ENCODE assay signal across 1 cellular context in genomic region chr9:35553670-35554543, GRCh38.
TF ChIP-seq lines count a peak whose summit lies in the region.

No MANE protein-coding gene starts in this region.

TF ChIP-seq in HEK293, 187 proteins besides CTCF, POLR2A, EP300 and RAD21 (continued from another document):
- TF ChIP-seq ZNF514 (tag by site-specific recombination; IDR thresholded peaks at IDR 0.05) (no peak), ZNF654 (tag by site-specific recombination; IDR thresholded peaks at IDR 0.05; ENCODE audit: low read depth) (peak; percentile 87), ZSCAN30 (tag by site-specific recombination; IDR thresholded peaks at IDR 0.05) (0 out of 2 replicates have a peak, but pooled peaks have one; percentile 31), ZNF133 (tag by site-specific recombination; IDR thresholded peaks at IDR 0.05) (no peak), PRDM1 (tag by site-specific recombination; IDR thresholded peaks at IDR 0.05) (no peak), ZNF37A (tag by site-specific recombination; IDR thresholded peaks at IDR 0.05) (no peak), ZNF701 (tag by site-specific recombination; IDR thresholded peaks at IDR 0.05) (no peak), ZNF311 (tag by site-specific recombination; IDR thresholded peaks at IDR 0.05; ENCODE audit: borderline replicate concordance) (no peak), ZXDB (tag by site-specific recombination; IDR thresholded peaks at IDR 0.05) (no peak), BCL11A (tag by site-specific recombination; IDR thresholded peaks at IDR 0.05; ENCODE audit: low read depth) (no peak), SP7 (tag by site-specific recombination; IDR thresholded peaks at IDR 0.05) (0 out of 2 replicates have a peak, but pooled peaks have one; percentile 17), ZNF830 (tag by site-specific recombination; IDR thresholded peaks at IDR 0.05; ENCODE audit: low read depth) (no peak), IKZF3 (tag by site-specific recombination; IDR thresholded peaks at IDR 0.05) (no peak), ZNF776 (tag by site-specific recombination; IDR thresholded peaks at IDR 0.05; ENCODE audit: borderline replicate concordance) (no peak)
- TF ChIP-seq, protein P1, sequence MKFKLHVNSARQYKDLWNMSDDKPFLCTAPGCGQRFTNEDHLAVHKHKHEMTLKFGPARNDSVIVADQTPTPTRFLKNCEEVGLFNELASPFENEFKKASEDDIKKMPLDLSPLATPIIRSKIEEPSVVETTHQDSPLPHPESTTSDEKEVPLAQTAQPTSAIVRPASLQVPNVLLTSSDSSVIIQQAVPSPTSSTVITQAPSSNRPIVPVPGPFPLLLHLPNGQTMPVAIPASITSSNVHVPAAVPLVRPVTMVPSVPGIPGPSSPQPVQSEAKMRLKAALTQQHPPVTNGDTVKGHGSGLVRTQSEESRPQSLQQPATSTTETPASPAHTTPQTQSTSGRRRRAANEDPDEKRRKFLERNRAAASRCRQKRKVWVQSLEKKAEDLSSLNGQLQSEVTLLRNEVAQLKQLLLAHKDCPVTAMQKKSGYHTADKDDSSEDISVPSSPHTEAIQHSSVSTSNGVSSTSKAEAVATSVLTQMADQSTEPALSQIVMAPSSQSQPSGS (tag by site-specific recombination; IDR thresholded peaks at IDR 0.05; ENCODE audit: low read depth): no peak
TF ChIP-seq in HEK293: peak in this region for 14.
